In the genomic region with DNA sequence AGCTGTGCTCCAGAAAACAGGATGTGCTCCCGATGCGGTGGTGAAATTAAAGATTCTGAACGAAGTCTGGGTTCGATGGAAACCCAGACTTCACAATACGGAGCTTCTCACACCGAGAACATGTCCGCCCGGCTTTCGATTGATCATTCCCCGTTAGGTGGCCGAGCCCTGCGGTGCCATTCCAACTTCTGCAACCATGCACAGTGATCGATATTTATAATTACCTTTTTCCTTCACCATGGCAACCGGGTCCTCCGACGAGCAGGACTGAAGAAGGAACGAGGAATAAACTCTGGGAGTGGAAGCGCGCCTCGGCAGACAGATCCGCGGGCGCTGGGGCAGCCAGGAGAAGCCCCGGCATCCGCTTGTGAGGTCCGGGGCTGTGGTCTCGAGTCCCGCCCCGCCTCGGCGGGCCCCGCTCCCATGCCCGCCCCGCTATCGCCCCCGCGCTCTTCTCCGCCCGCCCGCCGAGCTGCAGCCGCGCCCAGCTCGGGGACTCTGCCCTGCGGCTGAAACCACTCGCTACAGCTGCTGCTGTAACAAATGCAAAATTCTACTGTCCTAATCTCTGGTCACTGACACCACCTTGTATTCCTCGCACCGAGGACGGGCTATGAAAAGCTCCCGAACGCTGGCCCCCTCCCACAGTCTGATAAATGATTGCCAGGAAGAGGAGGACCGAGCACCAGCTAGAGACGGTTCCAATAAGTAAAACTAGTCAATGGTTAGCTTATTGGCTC, we compare ENCODE assay signal across 1 cellular context.
A peak's percentile ranks its signal among the peaks of the same experiment; 100 is the strongest.
TF ChIP-seq lines count a peak whose summit lies in the region.

No MANE protein-coding gene starts in this region.

TF ChIP-seq in HepG2, 621 proteins besides CTCF, POLR2A, EP300 and RAD21 (continued from another document and continues in another):
- TF ChIP-seq, protein P1, sequence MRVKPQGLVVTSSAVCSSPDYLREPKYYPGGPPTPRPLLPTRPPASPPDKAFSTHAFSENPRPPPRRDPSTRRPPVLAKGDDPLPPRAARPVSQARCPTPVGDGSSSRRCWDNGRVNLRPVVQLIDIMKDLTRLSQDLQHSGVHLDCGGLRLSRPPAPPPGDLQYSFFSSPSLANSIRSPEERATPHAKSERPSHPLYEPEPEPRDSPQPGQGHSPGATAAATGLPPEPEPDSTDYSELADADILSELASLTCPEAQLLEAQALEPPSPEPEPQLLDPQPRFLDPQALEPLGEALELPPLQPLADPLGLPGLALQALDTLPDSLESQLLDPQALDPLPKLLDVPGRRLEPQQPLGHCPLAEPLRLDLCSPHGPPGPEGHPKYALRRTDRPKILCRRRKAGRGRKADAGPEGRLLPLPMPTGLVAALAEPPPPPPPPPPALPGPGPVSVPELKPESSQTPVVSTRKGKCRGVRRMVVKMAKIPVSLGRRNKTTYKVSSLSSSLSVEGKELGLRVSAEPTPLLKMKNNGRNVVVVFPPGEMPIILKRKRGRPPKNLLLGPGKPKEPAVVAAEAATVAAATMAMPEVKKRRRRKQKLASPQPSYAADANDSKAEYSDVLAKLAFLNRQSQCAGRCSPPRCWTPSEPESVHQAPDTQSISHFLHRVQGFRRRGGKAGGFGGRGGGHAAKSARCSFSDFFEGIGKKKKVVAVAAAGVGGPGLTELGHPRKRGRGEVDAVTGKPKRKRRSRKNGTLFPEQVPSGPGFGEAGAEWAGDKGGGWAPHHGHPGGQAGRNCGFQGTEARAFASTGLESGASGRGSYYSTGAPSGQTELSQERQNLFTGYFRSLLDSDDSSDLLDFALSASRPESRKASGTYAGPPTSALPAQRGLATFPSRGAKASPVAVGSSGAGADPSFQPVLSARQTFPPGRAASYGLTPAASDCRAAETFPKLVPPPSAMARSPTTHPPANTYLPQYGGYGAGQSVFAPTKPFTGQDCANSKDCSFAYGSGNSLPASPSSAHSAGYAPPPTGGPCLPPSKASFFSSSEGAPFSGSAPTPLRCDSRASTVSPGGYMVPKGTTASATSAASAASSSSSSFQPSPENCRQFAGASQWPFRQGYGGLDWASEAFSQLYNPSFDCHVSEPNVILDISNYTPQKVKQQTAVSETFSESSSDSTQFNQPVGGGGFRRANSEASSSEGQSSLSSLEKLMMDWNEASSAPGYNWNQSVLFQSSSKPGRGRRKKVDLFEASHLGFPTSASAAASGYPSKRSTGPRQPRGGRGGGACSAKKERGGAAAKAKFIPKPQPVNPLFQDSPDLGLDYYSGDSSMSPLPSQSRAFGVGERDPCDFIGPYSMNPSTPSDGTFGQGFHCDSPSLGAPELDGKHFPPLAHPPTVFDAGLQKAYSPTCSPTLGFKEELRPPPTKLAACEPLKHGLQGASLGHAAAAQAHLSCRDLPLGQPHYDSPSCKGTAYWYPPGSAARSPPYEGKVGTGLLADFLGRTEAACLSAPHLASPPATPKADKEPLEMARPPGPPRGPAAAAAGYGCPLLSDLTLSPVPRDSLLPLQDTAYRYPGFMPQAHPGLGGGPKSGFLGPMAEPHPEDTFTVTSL (CRISPR knock-in tag; IDR thresholded peaks at IDR 0.05; ENCODE audit: borderline replicate concordance), result no peak
- TF ChIP-seq HOXA3 (CRISPR knock-in tag; IDR thresholded peaks at IDR 0.05) (peak; percentile 7; the same call in 1 of the 2 replicates), POLR2AphosphoS5 (IDR thresholded peaks at IDR 0.05; ENCODE audit: low read depth, low read length) (no peak), MIXL1 (CRISPR knock-in tag; IDR thresholded peaks at IDR 0.05) (no peak), ZNF430 (CRISPR knock-in tag; IDR thresholded peaks at IDR 0.05) (no peak), KDM4B (CRISPR knock-in tag; IDR thresholded peaks at IDR 0.05) (no peak), ZBTB21 (CRISPR knock-in tag; IDR thresholded peaks at IDR 0.05) (no peak), ZNF709 (CRISPR knock-in tag; IDR thresholded peaks at IDR 0.05) (no peak), IKZF1 (IDR thresholded peaks at IDR 0.05) (no peak), SIN3B (IDR thresholded peaks at IDR 0.05; ENCODE audit: low read length) (no peak), U2AF2 (IDR thresholded peaks at IDR 0.05; ENCODE audit: low read depth, low read length) (no peak), ZFP1 (CRISPR knock-in tag; IDR thresholded peaks at IDR 0.05) (no peak), ZNF34 (CRISPR knock-in tag; IDR thresholded peaks at IDR 0.05; ENCODE audit: borderline replicate concordance) (no peak), SATB2 (CRISPR knock-in tag; IDR thresholded peaks at IDR 0.05) (no peak), HNRNPK (IDR thresholded peaks at IDR 0.05; ENCODE audit: low read depth, low read length, poor library complexity, severe bottlenecking) (no peak), JUNB (CRISPR knock-in tag; IDR thresholded peaks at IDR 0.05; ENCODE audit: borderline replicate concordance) (no peak), MBD4 (IDR thresholded peaks at IDR 0.05; ENCODE audit: borderline replicate concordance, low read length) (no peak), SRY (CRISPR knock-in tag; IDR thresholded peaks at IDR 0.05) (no peak), ZNF792 (CRISPR knock-in tag; IDR thresholded peaks at IDR 0.05) (no peak), FOXK2 (IDR thresholded peaks at IDR 0.05) (no peak), RBM22 (optimal IDR thresholded peaks at IDR 0.05; ENCODE audit: low read length) (no peak), ZSCAN12 (CRISPR knock-in tag; IDR thresholded peaks at IDR 0.05) (no peak), GABPB1 (CRISPR knock-in tag; IDR thresholded peaks at IDR 0.05) (peak; percentile 42; the same call in 1 of the 2 replicates), ZMYM4 (CRISPR knock-in tag; IDR thresholded peaks at IDR 0.05) (no peak), TMF1 (CRISPR knock-in tag; IDR thresholded peaks at IDR 0.05; ENCODE audit: low read depth) (no peak), SP4 (CRISPR knock-in tag; IDR thresholded peaks at IDR 0.05) (peak; percentile 55; the same call in 1 of the 2 replicates), HDAC2 (CRISPR knock-in tag; IDR thresholded peaks at IDR 0.05) (peak; percentile 29; the same call in 1 of the 2 replicates), ZSCAN31 (CRISPR knock-in tag; IDR thresholded peaks at IDR 0.05; ENCODE audit: low read depth) (0 out of 2 replicates have a peak, but pooled peaks have one; percentile 14)
- TF ChIP-seq, protein P2, sequence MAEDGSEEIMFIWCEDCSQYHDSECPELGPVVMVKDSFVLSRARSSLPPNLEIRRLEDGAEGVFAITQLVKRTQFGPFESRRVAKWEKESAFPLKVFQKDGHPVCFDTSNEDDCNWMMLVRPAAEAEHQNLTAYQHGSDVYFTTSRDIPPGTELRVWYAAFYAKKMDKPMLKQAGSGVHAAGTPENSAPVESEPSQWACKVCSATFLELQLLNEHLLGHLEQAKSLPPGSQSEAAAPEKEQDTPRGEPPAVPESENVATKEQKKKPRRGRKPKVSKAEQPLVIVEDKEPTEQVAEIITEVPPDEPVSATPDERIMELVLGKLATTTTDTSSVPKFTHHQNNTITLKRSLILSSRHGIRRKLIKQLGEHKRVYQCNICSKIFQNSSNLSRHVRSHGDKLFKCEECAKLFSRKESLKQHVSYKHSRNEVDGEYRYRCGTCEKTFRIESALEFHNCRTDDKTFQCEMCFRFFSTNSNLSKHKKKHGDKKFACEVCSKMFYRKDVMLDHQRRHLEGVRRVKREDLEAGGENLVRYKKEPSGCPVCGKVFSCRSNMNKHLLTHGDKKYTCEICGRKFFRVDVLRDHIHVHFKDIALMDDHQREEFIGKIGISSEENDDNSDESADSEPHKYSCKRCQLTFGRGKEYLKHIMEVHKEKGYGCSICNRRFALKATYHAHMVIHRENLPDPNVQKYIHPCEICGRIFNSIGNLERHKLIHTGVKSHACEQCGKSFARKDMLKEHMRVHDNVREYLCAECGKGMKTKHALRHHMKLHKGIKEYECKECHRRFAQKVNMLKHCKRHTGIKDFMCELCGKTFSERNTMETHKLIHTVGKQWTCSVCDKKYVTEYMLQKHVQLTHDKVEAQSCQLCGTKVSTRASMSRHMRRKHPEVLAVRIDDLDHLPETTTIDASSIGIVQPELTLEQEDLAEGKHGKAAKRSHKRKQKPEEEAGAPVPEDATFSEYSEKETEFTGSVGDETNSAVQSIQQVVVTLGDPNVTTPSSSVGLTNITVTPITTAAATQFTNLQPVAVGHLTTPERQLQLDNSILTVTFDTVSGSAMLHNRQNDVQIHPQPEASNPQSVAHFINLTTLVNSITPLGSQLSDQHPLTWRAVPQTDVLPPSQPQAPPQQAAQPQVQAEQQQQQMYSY (CRISPR knock-in tag; IDR thresholded peaks at IDR 0.05), result no peak
- TF ChIP-seq, protein P3, sequence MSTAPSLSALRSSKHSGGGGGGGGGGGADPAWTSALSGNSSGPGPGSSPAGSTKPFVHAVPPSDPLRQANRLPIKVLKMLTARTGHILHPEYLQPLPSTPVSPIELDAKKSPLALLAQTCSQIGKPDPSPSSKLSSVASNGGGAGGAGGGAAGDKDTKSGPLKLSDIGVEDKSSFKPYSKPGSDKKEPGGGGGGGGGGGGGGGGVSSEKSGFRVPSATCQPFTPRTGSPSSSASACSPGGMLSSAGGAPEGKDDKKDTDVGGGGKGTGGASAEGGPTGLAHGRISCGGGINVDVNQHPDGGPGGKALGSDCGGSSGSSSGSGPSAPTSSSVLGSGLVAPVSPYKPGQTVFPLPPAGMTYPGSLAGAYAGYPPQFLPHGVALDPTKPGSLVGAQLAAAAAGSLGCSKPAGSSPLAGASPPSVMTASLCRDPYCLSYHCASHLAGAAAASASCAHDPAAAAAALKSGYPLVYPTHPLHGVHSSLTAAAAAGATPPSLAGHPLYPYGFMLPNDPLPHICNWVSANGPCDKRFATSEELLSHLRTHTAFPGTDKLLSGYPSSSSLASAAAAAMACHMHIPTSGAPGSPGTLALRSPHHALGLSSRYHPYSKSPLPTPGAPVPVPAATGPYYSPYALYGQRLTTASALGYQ (CRISPR knock-in tag; IDR thresholded peaks at IDR 0.05), result no peak
- TF ChIP-seq, protein P4, sequence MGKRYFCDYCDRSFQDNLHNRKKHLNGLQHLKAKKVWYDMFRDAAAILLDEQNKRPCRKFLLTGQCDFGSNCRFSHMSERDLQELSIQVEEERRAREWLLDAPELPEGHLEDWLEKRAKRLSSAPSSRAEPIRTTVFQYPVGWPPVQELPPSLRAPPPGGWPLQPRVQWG (CRISPR knock-in tag; IDR thresholded peaks at IDR 0.05; ENCODE audit: borderline replicate concordance, low read depth), result no peak
- TF ChIP-seq, protein P5, sequence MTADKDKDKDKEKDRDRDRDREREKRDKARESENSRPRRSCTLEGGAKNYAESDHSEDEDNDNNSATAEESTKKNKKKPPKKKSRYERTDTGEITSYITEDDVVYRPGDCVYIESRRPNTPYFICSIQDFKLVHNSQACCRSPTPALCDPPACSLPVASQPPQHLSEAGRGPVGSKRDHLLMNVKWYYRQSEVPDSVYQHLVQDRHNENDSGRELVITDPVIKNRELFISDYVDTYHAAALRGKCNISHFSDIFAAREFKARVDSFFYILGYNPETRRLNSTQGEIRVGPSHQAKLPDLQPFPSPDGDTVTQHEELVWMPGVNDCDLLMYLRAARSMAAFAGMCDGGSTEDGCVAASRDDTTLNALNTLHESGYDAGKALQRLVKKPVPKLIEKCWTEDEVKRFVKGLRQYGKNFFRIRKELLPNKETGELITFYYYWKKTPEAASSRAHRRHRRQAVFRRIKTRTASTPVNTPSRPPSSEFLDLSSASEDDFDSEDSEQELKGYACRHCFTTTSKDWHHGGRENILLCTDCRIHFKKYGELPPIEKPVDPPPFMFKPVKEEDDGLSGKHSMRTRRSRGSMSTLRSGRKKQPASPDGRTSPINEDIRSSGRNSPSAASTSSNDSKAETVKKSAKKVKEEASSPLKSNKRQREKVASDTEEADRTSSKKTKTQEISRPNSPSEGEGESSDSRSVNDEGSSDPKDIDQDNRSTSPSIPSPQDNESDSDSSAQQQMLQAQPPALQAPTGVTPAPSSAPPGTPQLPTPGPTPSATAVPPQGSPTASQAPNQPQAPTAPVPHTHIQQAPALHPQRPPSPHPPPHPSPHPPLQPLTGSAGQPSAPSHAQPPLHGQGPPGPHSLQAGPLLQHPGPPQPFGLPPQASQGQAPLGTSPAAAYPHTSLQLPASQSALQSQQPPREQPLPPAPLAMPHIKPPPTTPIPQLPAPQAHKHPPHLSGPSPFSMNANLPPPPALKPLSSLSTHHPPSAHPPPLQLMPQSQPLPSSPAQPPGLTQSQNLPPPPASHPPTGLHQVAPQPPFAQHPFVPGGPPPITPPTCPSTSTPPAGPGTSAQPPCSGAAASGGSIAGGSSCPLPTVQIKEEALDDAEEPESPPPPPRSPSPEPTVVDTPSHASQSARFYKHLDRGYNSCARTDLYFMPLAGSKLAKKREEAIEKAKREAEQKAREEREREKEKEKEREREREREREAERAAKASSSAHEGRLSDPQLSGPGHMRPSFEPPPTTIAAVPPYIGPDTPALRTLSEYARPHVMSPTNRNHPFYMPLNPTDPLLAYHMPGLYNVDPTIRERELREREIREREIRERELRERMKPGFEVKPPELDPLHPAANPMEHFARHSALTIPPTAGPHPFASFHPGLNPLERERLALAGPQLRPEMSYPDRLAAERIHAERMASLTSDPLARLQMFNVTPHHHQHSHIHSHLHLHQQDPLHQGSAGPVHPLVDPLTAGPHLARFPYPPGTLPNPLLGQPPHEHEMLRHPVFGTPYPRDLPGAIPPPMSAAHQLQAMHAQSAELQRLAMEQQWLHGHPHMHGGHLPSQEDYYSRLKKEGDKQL (CRISPR knock-in tag; IDR thresholded peaks at IDR 0.05; ENCODE audit: low read depth), result no peak
- TF ChIP-seq, protein P6, sequence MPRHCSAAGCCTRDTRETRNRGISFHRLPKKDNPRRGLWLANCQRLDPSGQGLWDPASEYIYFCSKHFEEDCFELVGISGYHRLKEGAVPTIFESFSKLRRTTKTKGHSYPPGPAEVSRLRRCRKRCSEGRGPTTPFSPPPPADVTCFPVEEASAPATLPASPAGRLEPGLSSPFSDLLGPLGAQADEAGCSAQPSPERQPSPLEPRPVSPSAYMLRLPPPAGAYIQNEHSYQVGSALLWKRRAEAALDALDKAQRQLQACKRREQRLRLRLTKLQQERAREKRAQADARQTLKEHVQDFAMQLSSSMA (CRISPR knock-in tag; IDR thresholded peaks at IDR 0.05), result 0 out of 2 replicates have a peak, but pooled peaks have one; percentile 32
- TF ChIP-seq, protein P7, sequence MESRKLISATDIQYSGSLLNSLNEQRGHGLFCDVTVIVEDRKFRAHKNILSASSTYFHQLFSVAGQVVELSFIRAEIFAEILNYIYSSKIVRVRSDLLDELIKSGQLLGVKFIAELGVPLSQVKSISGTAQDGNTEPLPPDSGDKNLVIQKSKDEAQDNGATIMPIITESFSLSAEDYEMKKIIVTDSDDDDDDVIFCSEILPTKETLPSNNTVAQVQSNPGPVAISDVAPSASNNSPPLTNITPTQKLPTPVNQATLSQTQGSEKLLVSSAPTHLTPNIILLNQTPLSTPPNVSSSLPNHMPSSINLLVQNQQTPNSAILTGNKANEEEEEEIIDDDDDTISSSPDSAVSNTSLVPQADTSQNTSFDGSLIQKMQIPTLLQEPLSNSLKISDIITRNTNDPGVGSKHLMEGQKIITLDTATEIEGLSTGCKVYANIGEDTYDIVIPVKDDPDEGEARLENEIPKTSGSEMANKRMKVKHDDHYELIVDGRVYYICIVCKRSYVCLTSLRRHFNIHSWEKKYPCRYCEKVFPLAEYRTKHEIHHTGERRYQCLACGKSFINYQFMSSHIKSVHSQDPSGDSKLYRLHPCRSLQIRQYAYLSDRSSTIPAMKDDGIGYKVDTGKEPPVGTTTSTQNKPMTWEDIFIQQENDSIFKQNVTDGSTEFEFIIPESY (CRISPR knock-in tag; IDR thresholded peaks at IDR 0.05), result no peak
- TF ChIP-seq, protein P8, sequence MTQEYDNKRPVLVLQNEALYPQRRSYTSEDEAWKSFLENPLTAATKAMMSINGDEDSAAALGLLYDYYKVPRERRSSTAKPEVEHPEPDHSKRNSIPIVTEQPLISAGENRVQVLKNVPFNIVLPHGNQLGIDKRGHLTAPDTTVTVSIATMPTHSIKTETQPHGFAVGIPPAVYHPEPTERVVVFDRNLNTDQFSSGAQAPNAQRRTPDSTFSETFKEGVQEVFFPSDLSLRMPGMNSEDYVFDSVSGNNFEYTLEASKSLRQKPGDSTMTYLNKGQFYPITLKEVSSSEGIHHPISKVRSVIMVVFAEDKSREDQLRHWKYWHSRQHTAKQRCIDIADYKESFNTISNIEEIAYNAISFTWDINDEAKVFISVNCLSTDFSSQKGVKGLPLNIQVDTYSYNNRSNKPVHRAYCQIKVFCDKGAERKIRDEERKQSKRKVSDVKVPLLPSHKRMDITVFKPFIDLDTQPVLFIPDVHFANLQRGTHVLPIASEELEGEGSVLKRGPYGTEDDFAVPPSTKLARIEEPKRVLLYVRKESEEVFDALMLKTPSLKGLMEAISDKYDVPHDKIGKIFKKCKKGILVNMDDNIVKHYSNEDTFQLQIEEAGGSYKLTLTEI (CRISPR knock-in tag; conservative IDR thresholded peaks at IDR 0.05), result no peak
